ENCODE assay signal across 10 cellular contexts in the genomic region with DNA sequence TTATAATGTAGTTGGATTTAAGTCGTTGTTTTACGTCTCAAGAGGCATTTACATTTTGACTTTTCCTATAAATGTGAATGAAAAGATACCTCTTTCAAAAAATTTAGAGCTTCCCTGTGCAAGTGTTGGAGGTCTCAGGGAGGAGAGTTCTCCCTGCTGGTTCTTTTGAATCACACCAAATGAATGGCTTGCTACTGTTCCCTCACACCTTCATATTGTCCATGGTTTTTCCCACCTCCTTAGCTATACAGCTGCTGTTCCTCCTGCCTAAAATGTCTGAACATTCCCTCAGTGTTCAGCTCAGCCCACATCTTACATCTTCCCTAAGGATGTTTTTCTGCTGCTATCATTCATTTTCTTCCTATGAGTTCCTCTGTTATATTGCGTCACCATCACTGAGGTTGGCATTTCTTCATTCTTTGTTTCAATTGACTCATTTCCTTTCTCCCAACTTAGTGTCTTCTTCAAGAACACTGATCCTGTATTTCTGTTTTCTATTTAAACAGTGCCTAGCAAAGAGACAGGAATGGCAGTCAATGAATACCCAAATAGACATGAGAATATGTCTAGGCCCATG. TPM values are rescaled to one million over a fixed set of nuclear protein-coding genes. Genes with fewer than 3 reads are reported as not detected.
DNase-seq lines count a peak whose midpoint lies in the region; ATAC-seq and TF ChIP-seq lines count a peak whose summit lies in the region.
"Had no signal": no experiment of that assay in that cellular context is flagged by ENCODE, and none has a peak within 500 bp of the region (broad histone marks: within the 10 kb centered on the region; RNA-seq: fewer than 3 reads in every experiment).

No MANE protein-coding gene starts in this region.

- ATAC-seq in stimulated activated naive CD8-positive, alpha-beta T cell treated with anti-CD3 and anti-CD28 coated beads, Interleukin-15, Interleukin-2, amounts not matched to agents 100 U/mL and 50 U/mL, for 24 hours = no peak
- no peak for ATAC-seq in GM18519 (IDR thresholded peaks at IDR 0.05; ENCODE audit: low FRiP score, unreplicated experiment)
- ATAC-seq: mucosa of descending colon had no signal

- H2AFZ ChIP-seq in SK-N-SH (ENCODE audit: low read depth) (peak overlapping the region; percentile 11; the same call in 1 of the 2 replicates), fibroblast of lung (ENCODE audit: low read length) (no peak overlapping the region)

- peaks cover 29% of the 10 kb centered on the region for H3K4me1 Mint-ChIP-seq in stimulated activated naive CD8-positive, alpha-beta T cell treated with anti-CD3 and anti-CD28 coated beads, Interleukin-15, Interleukin-2, amounts not matched to agents 100 ng/mL and 50 ng/mL, for 24 hours (ENCODE audit: low read depth)

- H3K4me2 ChIP-seq in SK-N-SH (peak overlapping the region; percentile 35; the same call in 1 of the 2 replicates), fibroblast of lung (ENCODE audit: extremely low read depth, insufficient read depth, low read length) (peak overlapping the region; percentile 4)

- H3K9me3 ChIP-seq in SK-N-SH (no peaks in the 10 kb centered on the region), fibroblast of lung (ENCODE audit: control insufficient read depth, insufficient read depth, low read depth, low read length) (no peaks in the 10 kb centered on the region)
- H3K9me3 ChIP-seq: mucosa of descending colon had no signal

- TF ChIP-seq CTCF in SK-N-SH (IDR thresholded peaks at IDR 0.05) (no peak), fibroblast of lung (conservative IDR thresholded peaks at IDR 0.05 in 1 of 2, IDR thresholded peaks at IDR 0.05 in 1 of 2; ENCODE audit: low read depth in 1 of 2, low read length in 2 of 2) (no peak)

- TF ChIP-seq EP300 in SK-N-SH (IDR thresholded peaks at IDR 0.05; ENCODE audit: borderline replicate concordance in 1 of 2, low read depth in 1 of 2, low read length in 1 of 2) = peak in 1 of 2 experiments; percentile 75; a peak in 1 of 4 replicates

- H3K9ac ChIP-seq in SK-N-SH (peak overlapping the region; percentile 33), fibroblast of lung (ENCODE audit: insufficient read depth, low read length) (no peak overlapping the region)

- CTCF ChIA-PET in SK-N-SH (lab: Yijun Ruan, JAX) = interaction anchor here (0.9 to 1.3 kb wide), 3 partner anchors 13 to 445 kb away, joined by 3 to 4 read pairs (median 3); no protein-coding TSS in a partner anchor

- H3K27me3 ChIP-seq in SK-N-SH (ENCODE audit: insufficient read depth) (no peaks in the 10 kb centered on the region), fibroblast of lung (ENCODE audit: control insufficient read depth, insufficient read depth, low read length) (no peaks in the 10 kb centered on the region)

- TF ChIP-seq RAD21 in SK-N-SH (IDR thresholded peaks at IDR 0.05; ENCODE audit: low read length) = no peak

- H3K9me3 Mint-ChIP-seq in stimulated activated naive CD8-positive, alpha-beta T cell treated with anti-CD3 and anti-CD28 coated beads, Interleukin-15, Interleukin-2, amounts not matched to agents 100 ng/mL and 50 ng/mL, for 24 hours = no peaks in the 10 kb centered on the region

- H4K20me1 ChIP-seq in SK-N-SH (ENCODE audit: insufficient read depth) = no peaks in the 10 kb centered on the region
- no peaks in the 10 kb centered on the region for H4K20me1 ChIP-seq in fibroblast of lung (ENCODE audit: control insufficient read depth, extremely low read depth, insufficient read depth, low read length)

- peak overlapping the region; percentile 57 for H3K27ac Mint-ChIP-seq in stimulated activated naive CD8-positive, alpha-beta T cell treated with anti-CD3 and anti-CD28 coated beads, Interleukin-15, Interleukin-2, amounts not matched to agents 100 ng/mL and 50 ng/mL, for 24 hours

- H3K79me2 ChIP-seq in SK-N-SH (ENCODE audit: insufficient read depth) (no peaks in the 10 kb centered on the region), fibroblast of lung (ENCODE audit: control insufficient read depth, insufficient read depth, low read length) (no peaks in the 10 kb centered on the region)

- peaks cover 28% of the 10 kb centered on the region for H3F3A ChIP-seq in SK-N-SH (replicated peaks; ENCODE audit: insufficient read depth)

- 70% methylated on average over 3 of the region's 3 CpGs for WGBS in SK-N-SH (ENCODE audit: low lambda C conversion rate)

- no peak overlapping the region for H3K4me3 Mint-ChIP-seq in stimulated activated naive CD8-positive, alpha-beta T cell treated with anti-CD3 and anti-CD28 coated beads, Interleukin-15, Interleukin-2, amounts not matched to agents 100 ng/mL and 50 ng/mL, for 24 hours

- H3K27ac ChIP-seq in SK-N-SH (ENCODE audit: low read depth in 2 of 2, low read length in 1 of 2) (peak overlapping the region in 1 of 2 experiments; percentile 89; a peak in 2 of 4 replicates), fibroblast of lung (ENCODE audit: insufficient read depth, low read length) (peak overlapping the region; percentile 79)

- DNase-seq in stimulated activated naive CD8-positive, alpha-beta T cell treated with anti-CD3 and anti-CD28 coated beads, Interleukin-15, Interleukin-2, amounts not matched to agents 100 U/mL and 50 U/mL, for 24 hours = no peak
- DNase-seq in SK-N-SH (no peak), fibroblast of lung (ENCODE audit: low read depth in 2 of 2) (peak; percentile 90 to 93), iPS-NIHi11 (ENCODE audit: low spot score) (no peak), NCI-H1092 (lab: John Stamatoyannopoulos, UW) (no peak), NCI-H187 (lab: John Stamatoyannopoulos, UW) (no peak)
- DNase-seq: DMS153, mucosa of descending colon had no signal

- peaks cover 47 to 49% of the 10 kb centered on the region in 2 experiments for H3K36me3 ChIP-seq in SK-N-SH (replicated peaks in 1 of 2; ENCODE audit: control insufficient read depth in 1 of 2, insufficient read depth in 2 of 2, low read length in 1 of 2)
- peaks cover 2% of the 10 kb centered on the region for H3K36me3 ChIP-seq in fibroblast of lung (ENCODE audit: control insufficient read depth, insufficient read depth, low read length)

- H3K36me3 Mint-ChIP-seq in stimulated activated naive CD8-positive, alpha-beta T cell treated with anti-CD3 and anti-CD28 coated beads, Interleukin-15, Interleukin-2, amounts not matched to agents 100 ng/mL and 50 ng/mL, for 24 hours (ENCODE audit: low read depth) = peaks cover 41% of the 10 kb centered on the region

- POLR2A ChIA-PET in SK-N-SH (lab: Yijun Ruan, JAX) = no interaction called here

- H3K4me3 ChIP-seq in SK-N-SH (ENCODE audit: low read depth in 2 of 2, low read length in 1 of 2) (no peak overlapping the region), fibroblast of lung (replicated peaks in 1 of 4; ENCODE audit: control extremely low read depth in 1 of 4, insufficient read depth in 1 of 4, low read depth in 3 of 4, low read length in 4 of 4) (no peak overlapping the region)
- H3K4me3 ChIP-seq: mucosa of descending colon had no signal

- no peaks in the 10 kb centered on the region for H3K27me3 Mint-ChIP-seq in stimulated activated naive CD8-positive, alpha-beta T cell treated with anti-CD3 and anti-CD28 coated beads, Interleukin-15, Interleukin-2, amounts not matched to agents 100 ng/mL and 50 ng/mL, for 24 hours

- peaks cover 0 to 27% of the 10 kb centered on the region in 2 experiments; a peak in 1 of 4 replicates for H3K4me1 ChIP-seq in SK-N-SH (ENCODE audit: control insufficient read depth in 1 of 2, insufficient read depth in 2 of 2, low read depth in 1 of 2, low read length in 1 of 2)
- H3K4me1 ChIP-seq in fibroblast of lung (ENCODE audit: control insufficient read depth, extremely low read depth, insufficient read depth, low read length) = peaks cover 7% of the 10 kb centered on the region

- H3K9me2 ChIP-seq in SK-N-SH = no peaks in the 10 kb centered on the region

TF ChIP-seq in SK-N-SH, 30 proteins besides CTCF, POLR2A, EP300 and RAD21 (continues in another document):
- TF ChIP-seq POLR2AphosphoS5 (IDR thresholded peaks at IDR 0.05; ENCODE audit: low read depth, low read length) = peak; percentile 59; the same call in 1 of the 2 replicates
- no peak for TF ChIP-seq FOXJ3 (CRISPR knock-in tag; IDR thresholded peaks at IDR 0.05)
- TF ChIP-seq, protein P1, sequence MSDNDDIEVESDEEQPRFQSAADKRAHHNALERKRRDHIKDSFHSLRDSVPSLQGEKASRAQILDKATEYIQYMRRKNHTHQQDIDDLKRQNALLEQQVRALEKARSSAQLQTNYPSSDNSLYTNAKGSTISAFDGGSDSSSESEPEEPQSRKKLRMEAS (IDR thresholded peaks at IDR 0.05; ENCODE audit: low read depth) = peak; percentile 29; the same call in 1 of the 2 replicates
- peak; percentile 22; the same call in 1 of the 2 replicates for TF ChIP-seq TEAD4 (IDR thresholded peaks at IDR 0.05; ENCODE audit: borderline replicate concordance, insufficient read depth)
- TF ChIP-seq, protein P2, sequence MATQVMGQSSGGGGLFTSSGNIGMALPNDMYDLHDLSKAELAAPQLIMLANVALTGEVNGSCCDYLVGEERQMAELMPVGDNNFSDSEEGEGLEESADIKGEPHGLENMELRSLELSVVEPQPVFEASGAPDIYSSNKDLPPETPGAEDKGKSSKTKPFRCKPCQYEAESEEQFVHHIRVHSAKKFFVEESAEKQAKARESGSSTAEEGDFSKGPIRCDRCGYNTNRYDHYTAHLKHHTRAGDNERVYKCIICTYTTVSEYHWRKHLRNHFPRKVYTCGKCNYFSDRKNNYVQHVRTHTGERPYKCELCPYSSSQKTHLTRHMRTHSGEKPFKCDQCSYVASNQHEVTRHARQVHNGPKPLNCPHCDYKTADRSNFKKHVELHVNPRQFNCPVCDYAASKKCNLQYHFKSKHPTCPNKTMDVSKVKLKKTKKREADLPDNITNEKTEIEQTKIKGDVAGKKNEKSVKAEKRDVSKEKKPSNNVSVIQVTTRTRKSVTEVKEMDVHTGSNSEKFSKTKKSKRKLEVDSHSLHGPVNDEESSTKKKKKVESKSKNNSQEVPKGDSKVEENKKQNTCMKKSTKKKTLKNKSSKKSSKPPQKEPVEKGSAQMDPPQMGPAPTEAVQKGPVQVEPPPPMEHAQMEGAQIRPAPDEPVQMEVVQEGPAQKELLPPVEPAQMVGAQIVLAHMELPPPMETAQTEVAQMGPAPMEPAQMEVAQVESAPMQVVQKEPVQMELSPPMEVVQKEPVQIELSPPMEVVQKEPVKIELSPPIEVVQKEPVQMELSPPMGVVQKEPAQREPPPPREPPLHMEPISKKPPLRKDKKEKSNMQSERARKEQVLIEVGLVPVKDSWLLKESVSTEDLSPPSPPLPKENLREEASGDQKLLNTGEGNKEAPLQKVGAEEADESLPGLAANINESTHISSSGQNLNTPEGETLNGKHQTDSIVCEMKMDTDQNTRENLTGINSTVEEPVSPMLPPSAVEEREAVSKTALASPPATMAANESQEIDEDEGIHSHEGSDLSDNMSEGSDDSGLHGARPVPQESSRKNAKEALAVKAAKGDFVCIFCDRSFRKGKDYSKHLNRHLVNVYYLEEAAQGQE (IDR thresholded peaks at IDR 0.05; ENCODE audit: low read depth, low read length) = no peak
- no peak for TF ChIP-seq RCOR1 (IDR thresholded peaks at IDR 0.05; ENCODE audit: low read length)

RNA-seq across cellular contexts. Expression of gene COX7A2L, which starts 46.0 kb away (rescaled TPM):
- polyA plus RNA-seq in SK-N-SH (2012; rRNA removed) = 77.6 and 82.3 TPM in 2 replicates
- polyA plus RNA-seq in SK-N-SH (2012; cell fraction: cytosol; rRNA removed) = 116 and 144 TPM in 2 replicates
- polyA plus RNA-seq in SK-N-SH (2012; cell fraction: nucleus; rRNA removed) = 27.9 and 31.9 TPM in 2 replicates
- total RNA-seq in fibroblast of lung = 180 and 270 TPM in 2 replicates
- 195 and 239 TPM in 2 replicates for polyA plus RNA-seq in fibroblast of lung
- polyA plus RNA-seq in fibroblast of lung (2012) = 146 and 204 TPM in 2 replicates
- 31.9 and 72.8 TPM in 2 replicates for polyA minus RNA-seq in fibroblast of lung (ENCODE audit: low replicate concordance)

Comparison
In these comparisons a context has a peak if more than half of its experiments do, and no peak if none do; other contexts are left out.
1. DNase-seq: peak in fibroblast of lung (2 of 2); none in stimulated activated naive CD8-positive, alpha-beta T cell treated with anti-CD3 and anti-CD28 coated beads, Interleukin-15, Interleukin-2, amounts not matched to agents 100 U/mL and 50 U/mL, for 24 hours (single experiment), SK-N-SH (single experiment), iPS-NIHi11 (single experiment), NCI-H1092 (single experiment) and NCI-H187 (0 of 2).